In the genomic region with DNA sequence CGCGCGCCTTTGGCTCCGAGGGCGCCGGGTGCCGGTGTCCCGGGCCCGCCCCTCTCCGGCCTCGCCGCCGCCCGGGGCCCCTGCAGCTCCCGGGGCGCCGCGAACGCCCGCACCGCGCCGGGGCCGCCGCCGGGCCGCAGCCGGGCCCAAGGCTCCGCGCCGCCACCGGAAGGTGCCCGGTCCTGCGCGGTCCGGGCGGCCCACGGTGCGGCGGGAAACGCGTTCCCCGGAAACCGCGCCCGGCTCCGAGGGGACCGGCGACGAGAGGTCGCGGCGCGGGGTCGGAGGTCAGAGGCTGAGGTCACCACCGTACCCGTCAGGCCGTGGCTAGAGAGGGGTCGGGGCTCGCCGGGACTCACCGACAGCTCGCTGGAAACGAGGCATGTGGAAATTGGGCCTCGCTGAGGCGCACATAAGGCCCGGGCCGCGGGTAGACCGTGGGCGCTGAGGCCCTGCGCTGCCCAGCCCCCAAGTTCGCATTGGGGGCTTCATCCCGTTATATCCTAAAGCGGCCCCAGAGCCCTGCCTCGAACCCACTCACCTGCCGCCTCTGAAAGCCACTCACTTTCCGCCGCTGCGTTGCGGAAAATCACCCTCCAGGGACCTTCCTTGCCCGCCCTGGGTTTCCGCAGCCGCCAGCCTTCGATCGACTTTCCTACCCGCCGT, we compare ENCODE assay signal across 8 cellular contexts. TPM values are rescaled to one million over a fixed set of nuclear protein-coding genes. Genes with fewer than 3 reads are reported as not detected.
DNase-seq lines count a peak whose midpoint lies in the region; ATAC-seq and TF ChIP-seq lines count a peak whose summit lies in the region.

A gene (minus strand): TSS at position 167 of the 666 bp plus-strand sequence. CDS start 745 bp downstream, outside the sequence.

- H3K9me3 Mint-ChIP-seq in mesothelial cell of epicardium, result no peaks in the 10 kb centered on the region

- no peaks in the 10 kb centered on the region for H3F3A ChIP-seq in GM23248 (ENCODE audit: insufficient read depth)

- peak within 1 kb of the TSS; percentile 85 for H3K4me2 ChIP-seq in GM23248 (ENCODE audit: unreplicated experiment)

- H3K27me3 ChIP-seq in GM23248 (replicated peaks; ENCODE audit: insufficient read depth) (no peaks in the 10 kb centered on the region), endocrine pancreas (ENCODE audit: control insufficient read depth, insufficient read depth, low read length) (no peaks in the 10 kb centered on the region)

- peak within 1 kb of the TSS; percentile 71 for H3K4me3 Mint-ChIP-seq in mesothelial cell of epicardium

- H2AFZ ChIP-seq in GM23248, result peak within 1 kb of the TSS; percentile 98

- H3K27ac Mint-ChIP-seq in mesothelial cell of epicardium, result peak within 1 kb of the TSS; percentile 81

- DNase-seq in EL (peak; percentile 43), GM23248 (peak; percentile 77), NCI-H226 (peak; percentile 40), mesothelial cell of epicardium (ENCODE audit: low spot score in 2 of 2, unreplicated experiment in 2 of 2) (no peak)
- peak; percentile 26 to 45 for DNase-seq in stimulated activated CD8-positive, alpha-beta memory T cell treated with anti-CD3 and anti-CD28 coated beads, Interleukin-15, amount 100 ng/mL, for 4 hours (ENCODE audit: low read depth in 2 of 2)

- H3K9me3 ChIP-seq in GM23248 (ENCODE audit: low read depth) (no peaks in the 10 kb centered on the region), endocrine pancreas (ENCODE audit: control insufficient read depth, low read length) (no peaks in the 10 kb centered on the region)

- no peaks in the 10 kb centered on the region for H3K36me3 Mint-ChIP-seq in mesothelial cell of epicardium

- no peaks in the 10 kb centered on the region for H4K20me1 ChIP-seq in GM23248 (ENCODE audit: insufficient read depth)

- CTCF ChIA-PET in activated CD8-positive, alpha-beta memory T cell treated with anti-CD3 and anti-CD28 coated beads for 36 hours (lab: Charles Lee), result interaction anchor here (0.7 to 2.1 kb wide), 6 partner anchors 14 to 110 kb away, joined by 3 to 5 read pairs (median 3); a partner anchor contains a TSS

- H3K27me3 Mint-ChIP-seq in mesothelial cell of epicardium (ENCODE audit: low read depth), result peaks cover 3% of the 10 kb centered on the region

- H3K27ac ChIP-seq in GM23248, result peak within 1 kb of the TSS; percentile 25

- H3K9me2 ChIP-seq in GM23248 (ENCODE audit: insufficient read depth), result no peaks in the 10 kb centered on the region

- no peaks in the 10 kb centered on the region for H3K4me1 Mint-ChIP-seq in mesothelial cell of epicardium

- H3K4me3 ChIP-seq in GM23248 (peak within 1 kb of the TSS; percentile 96), endocrine pancreas (ENCODE audit: control insufficient read depth, insufficient read depth, low read length) (no peak within 1 kb of the TSS)

- peaks cover 38% of the 10 kb centered on the region for H3K79me2 ChIP-seq in GM23248 (ENCODE audit: insufficient read depth)

- H3K9ac ChIP-seq in GM23248 (peak within 1 kb of the TSS; percentile 89), endocrine pancreas (ENCODE audit: control insufficient read depth, insufficient read depth, low read length) (peak within 1 kb of the TSS; percentile 81)

- H3K4me1 ChIP-seq in GM23248 (ENCODE audit: insufficient read depth), result peaks cover 3% of the 10 kb centered on the region; the same call in 1 of the 2 replicates
- no peaks in the 10 kb centered on the region for H3K4me1 ChIP-seq in endocrine pancreas (ENCODE audit: control insufficient read depth, insufficient read depth, low read length)

- H3K36me3 ChIP-seq in GM23248 (ENCODE audit: low read depth), result no peaks in the 10 kb centered on the region
- H3K36me3 ChIP-seq in endocrine pancreas (ENCODE audit: control insufficient read depth, insufficient read depth, low read length), result no peaks in the 10 kb centered on the region

- no peak for ATAC-seq in HG02973 (IDR thresholded peaks at IDR 0.05; ENCODE audit: unreplicated experiment)

- WGBS in GM23248 (ENCODE audit: low coverage in 1 of 2, low lambda C conversion rate in 2 of 2, missing lambda C conversion rate in 2 of 2), 2 experiments, result 8 to 12% methylated on average over 69 to 86 of the region's 88 CpGs

- POLR2A ChIA-PET in activated CD8-positive, alpha-beta memory T cell treated with anti-CD3 and anti-CD28 coated beads for 36 hours (lab: Charles Lee), result interaction anchor here (0.6 to 0.8 kb wide), 4 partner anchors 24 to 355 kb away, joined by 3 to 4 read pairs (median 3); a partner anchor contains a TSS

- in situ Hi-C loops in GM23248 (cut with MboI), result no loop called here

- no peak for TF ChIP-seq CTCF in mesothelial cell of epicardium (IDR thresholded peaks at IDR 0.05; ENCODE audit: unreplicated experiment)

RNA-seq across cellular contexts. Expression of the gene that starts here (rescaled TPM):
- total RNA-seq in GM23248 (2014; rRNA removed; shearing (Covaris generic)), result 61.2 and 96.4 TPM in 2 replicates
- polyA plus RNA-seq in GM23248 (2016; fragmentation: Nextera tagmentation; extraction: Ambion mirVana), result 13.3 and 27.7 TPM in 2 replicates
- 100 to 1,000 TPM; 187 to 195 TPM for total RNA-seq in activated CD8-positive, alpha-beta memory T cell treated with anti-CD3 and anti-CD28 coated beads for 36 hours
- 87.3 to 94.9 TPM (median 87.9 TPM) in 3 replicates for total RNA-seq in mesothelial cell of epicardium

Comparison
In these comparisons a context has a peak if more than half of its experiments do, and no peak if none do; other contexts are left out.
1. DNase-seq: peak in EL (single experiment), GM23248 (single experiment), NCI-H226 (single experiment) and stimulated activated CD8-positive, alpha-beta memory T cell treated with anti-CD3 and anti-CD28 coated beads, Interleukin-15, amount 100 ng/mL, for 4 hours (2 of 2); none in mesothelial cell of epicardium (0 of 2).